Comparison of ENCODE assay signal across 1 cellular context in genomic region chr2:84757648-84758047, GRCh38.
TF ChIP-seq lines count a peak whose summit lies in the region.

No MANE protein-coding gene starts in this region.

TF ChIP-seq in WTC11, 78 proteins besides CTCF, POLR2A, EP300 and RAD21 (continued from another document):
- TF ChIP-seq, protein P1, sequence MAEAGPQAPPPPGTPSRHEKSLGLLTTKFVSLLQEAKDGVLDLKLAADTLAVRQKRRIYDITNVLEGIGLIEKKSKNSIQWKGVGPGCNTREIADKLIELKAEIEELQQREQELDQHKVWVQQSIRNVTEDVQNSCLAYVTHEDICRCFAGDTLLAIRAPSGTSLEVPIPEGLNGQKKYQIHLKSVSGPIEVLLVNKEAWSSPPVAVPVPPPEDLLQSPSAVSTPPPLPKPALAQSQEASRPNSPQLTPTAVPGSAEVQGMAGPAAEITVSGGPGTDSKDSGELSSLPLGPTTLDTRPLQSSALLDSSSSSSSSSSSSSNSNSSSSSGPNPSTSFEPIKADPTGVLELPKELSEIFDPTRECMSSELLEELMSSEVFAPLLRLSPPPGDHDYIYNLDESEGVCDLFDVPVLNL (CRISPR knock-in tag; IDR thresholded peaks at IDR 0.05; ENCODE audit: borderline replicate concordance, low read depth), result no peak
- TF ChIP-seq FOXK1 (CRISPR knock-in tag; IDR thresholded peaks at IDR 0.05) (no peak), ATF6 (CRISPR knock-in tag; IDR thresholded peaks at IDR 0.05) (no peak), SMAD4 (CRISPR knock-in tag; IDR thresholded peaks at IDR 0.05) (no peak), ESRRA (CRISPR knock-in tag; IDR thresholded peaks at IDR 0.05; ENCODE audit: borderline replicate concordance) (no peak), CBFB (CRISPR knock-in tag; IDR thresholded peaks at IDR 0.05; ENCODE audit: low read depth) (no peak), FOXP4 (CRISPR knock-in tag; IDR thresholded peaks at IDR 0.05) (no peak), ZSCAN18 (CRISPR knock-in tag; IDR thresholded peaks at IDR 0.05) (no peak), OVOL2 (CRISPR knock-in tag; IDR thresholded peaks at IDR 0.05; ENCODE audit: borderline replicate concordance) (no peak), EMX1 (CRISPR knock-in tag; IDR thresholded peaks at IDR 0.05) (no peak), ZNF121 (CRISPR knock-in tag; IDR thresholded peaks at IDR 0.05) (no peak), PRDM15 (CRISPR knock-in tag; IDR thresholded peaks at IDR 0.05) (no peak)
- TF ChIP-seq, protein P2, sequence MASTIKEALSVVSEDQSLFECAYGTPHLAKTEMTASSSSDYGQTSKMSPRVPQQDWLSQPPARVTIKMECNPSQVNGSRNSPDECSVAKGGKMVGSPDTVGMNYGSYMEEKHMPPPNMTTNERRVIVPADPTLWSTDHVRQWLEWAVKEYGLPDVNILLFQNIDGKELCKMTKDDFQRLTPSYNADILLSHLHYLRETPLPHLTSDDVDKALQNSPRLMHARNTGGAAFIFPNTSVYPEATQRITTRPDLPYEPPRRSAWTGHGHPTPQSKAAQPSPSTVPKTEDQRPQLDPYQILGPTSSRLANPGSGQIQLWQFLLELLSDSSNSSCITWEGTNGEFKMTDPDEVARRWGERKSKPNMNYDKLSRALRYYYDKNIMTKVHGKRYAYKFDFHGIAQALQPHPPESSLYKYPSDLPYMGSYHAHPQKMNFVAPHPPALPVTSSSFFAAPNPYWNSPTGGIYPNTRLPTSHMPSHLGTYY (CRISPR knock-in tag; IDR thresholded peaks at IDR 0.05), result no peak
- TF ChIP-seq, protein P3, sequence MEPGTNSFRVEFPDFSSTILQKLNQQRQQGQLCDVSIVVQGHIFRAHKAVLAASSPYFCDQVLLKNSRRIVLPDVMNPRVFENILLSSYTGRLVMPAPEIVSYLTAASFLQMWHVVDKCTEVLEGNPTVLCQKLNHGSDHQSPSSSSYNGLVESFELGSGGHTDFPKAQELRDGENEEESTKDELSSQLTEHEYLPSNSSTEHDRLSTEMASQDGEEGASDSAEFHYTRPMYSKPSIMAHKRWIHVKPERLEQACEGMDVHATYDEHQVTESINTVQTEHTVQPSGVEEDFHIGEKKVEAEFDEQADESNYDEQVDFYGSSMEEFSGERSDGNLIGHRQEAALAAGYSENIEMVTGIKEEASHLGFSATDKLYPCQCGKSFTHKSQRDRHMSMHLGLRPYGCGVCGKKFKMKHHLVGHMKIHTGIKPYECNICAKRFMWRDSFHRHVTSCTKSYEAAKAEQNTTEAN (CRISPR knock-in tag; IDR thresholded peaks at IDR 0.05), result no peak
- TF ChIP-seq, protein P4, sequence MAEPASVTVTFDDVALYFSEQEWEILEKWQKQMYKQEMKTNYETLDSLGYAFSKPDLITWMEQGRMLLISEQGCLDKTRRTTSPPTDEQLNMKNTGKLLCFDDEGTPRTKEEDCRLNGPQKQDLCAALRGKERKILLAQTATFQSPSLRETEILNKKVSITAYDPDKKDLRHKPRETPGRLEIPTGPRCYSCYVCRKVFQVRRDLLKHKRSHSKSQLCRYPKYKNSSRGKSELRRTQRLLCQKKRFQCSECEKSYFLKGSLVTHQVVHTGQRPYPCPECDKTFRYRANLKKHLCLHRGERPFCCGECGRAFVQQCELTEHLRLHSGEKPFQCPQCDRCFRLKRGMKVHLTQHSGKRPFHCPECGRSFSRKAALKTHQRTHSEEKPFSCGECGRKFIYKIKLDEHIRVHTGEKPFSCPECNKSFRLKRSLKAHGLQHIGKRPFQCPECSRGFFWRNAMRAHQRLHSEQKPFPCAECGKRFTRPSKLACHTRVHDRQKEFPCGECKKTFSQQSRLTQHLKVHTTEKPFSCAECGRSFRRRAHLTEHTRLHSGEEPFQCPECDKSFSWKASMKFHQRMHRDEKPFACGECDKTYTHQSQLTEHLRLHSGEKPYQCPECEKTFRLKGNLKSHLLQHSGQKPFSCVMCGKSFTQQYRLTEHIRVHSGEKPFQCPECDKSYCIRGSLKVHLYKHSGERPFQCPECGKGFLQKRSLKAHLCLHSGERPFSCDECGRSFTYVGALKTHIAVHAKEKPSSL (CRISPR knock-in tag; conservative IDR thresholded peaks at IDR 0.05), result no peak
- TF ChIP-seq, protein P5, sequence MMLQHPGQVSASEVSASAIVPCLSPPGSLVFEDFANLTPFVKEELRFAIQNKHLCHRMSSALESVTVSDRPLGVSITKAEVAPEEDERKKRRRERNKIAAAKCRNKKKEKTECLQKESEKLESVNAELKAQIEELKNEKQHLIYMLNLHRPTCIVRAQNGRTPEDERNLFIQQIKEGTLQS (CRISPR knock-in tag; conservative IDR thresholded peaks at IDR 0.05), result no peak
TF ChIP-seq in WTC11: peak in this region for 0.
